In genomic region chr17:9672691-9673090, GRCh38 we compare ENCODE assay signal across 20 cellular contexts. TPM values are rescaled to one million over a fixed set of nuclear protein-coding genes. Genes with fewer than 3 reads are reported as not detected.
"Had no signal": no experiment of that assay in that cellular context is flagged by ENCODE, and none has a peak within 500 bp of the region (broad histone marks: within the 10 kb centered on the region; RNA-seq: fewer than 3 reads in every experiment).

No MANE protein-coding gene starts in this region.

- DNase-seq: KBM-7, MG63, NCI-H1092, NCI-H1105 treated with DMSO at 0.1 percent for 48 hours, NCI-H1417 treated with DMSO at 0.1 percent for 48 hours, NCI-H146, NCI-H187, NCI-H2029, NCI-H2081 treated with DMSO at 0.1 percent for 48 hours, NCI-H2171, NCI-H446, NCI-H510A, NCI-H524 treated with DMSO at 0.1 percent for 48 hours, NCI-H69, NCI-H774, SHP77 treated with DMSO at 0.1 percent for 48 hours, SJCRH30 had no signal

- H3K27ac ChIP-seq: SJCRH30 had no signal

- ATAC-seq: Right ventricle myocardium inferior, SK-N-SH treated with all-trans-retinoic acid at 6 μM for 48 hours had no signal

RNA-seq across cellular contexts. Expression of gene USP43, which starts 27.4 kb away (rescaled TPM):
- total RNA-seq: LHCN-M2, Right ventricle myocardium inferior had no signal
